2 cellular contexts compared by ENCODE assay signal in the genomic region with DNA sequence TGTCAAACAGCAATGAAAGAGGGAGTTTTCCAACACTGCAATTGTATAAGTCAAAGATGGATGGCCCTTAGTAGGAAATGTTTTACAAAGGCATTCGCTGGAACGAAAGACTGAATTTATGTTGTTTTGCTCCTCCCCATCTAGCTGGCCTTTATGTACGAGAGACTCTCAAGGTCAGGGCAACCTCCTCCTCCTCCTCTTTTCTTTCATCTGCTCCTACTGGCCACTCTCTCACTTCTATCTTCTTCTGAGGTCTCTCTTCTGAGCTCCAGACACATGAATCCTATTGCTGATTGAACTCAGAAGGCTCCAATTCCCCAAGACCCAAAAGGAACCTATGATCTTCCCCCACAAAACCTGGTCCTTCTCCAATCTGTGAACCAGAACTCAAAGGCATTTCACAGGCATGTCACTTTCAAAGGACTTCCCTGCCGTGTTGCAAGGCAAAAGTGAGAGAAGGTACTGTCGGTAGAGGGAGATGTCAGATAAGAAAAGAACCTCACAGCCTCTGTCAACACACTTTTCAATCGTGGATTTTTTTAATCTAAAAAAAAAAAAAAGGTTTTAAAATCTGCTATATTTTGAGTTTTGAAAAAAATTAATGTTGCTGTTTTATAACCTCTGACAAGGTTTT.
TF ChIP-seq lines count a peak whose summit lies in the region.

No MANE protein-coding gene starts in this region.

TF ChIP-seq in HEK293, 187 proteins besides CTCF, POLR2A, EP300 and RAD21:
- TF ChIP-seq, protein P1, sequence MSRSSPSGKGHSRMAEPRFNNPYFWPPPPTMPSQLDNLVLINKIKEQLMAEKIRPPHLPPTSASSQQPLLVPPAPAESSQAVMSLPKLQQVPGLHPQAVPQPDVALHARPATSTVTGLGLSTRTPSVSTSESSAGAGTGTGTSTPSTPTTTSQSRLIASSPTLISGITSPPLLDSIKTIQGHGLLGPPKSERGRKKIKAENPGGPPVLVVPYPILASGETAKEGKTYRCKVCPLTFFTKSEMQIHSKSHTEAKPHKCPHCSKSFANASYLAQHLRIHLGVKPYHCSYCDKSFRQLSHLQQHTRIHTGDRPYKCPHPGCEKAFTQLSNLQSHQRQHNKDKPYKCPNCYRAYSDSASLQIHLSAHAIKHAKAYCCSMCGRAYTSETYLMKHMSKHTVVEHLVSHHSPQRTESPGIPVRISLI (tag by site-specific recombination; IDR thresholded peaks at IDR 0.05) = 0 out of 2 replicates have a peak, but pooled peaks have one; percentile 13
- TF ChIP-seq ZNF623 (tag by site-specific recombination; IDR thresholded peaks at IDR 0.05) = no peak
- no peak for TF ChIP-seq ZNF624 (tag by site-specific recombination; IDR thresholded peaks at IDR 0.05)
- peak; percentile 57 for TF ChIP-seq ZNF654 (tag by site-specific recombination; IDR thresholded peaks at IDR 0.05; ENCODE audit: low read depth)
- TF ChIP-seq ZNF560 (tag by site-specific recombination; IDR thresholded peaks at IDR 0.05; ENCODE audit: borderline replicate concordance) = no peak

TF ChIP-seq in SK-N-SH, 30 proteins besides CTCF, POLR2A, EP300 and RAD21 (continued from another document):
- TF ChIP-seq, protein P2, sequence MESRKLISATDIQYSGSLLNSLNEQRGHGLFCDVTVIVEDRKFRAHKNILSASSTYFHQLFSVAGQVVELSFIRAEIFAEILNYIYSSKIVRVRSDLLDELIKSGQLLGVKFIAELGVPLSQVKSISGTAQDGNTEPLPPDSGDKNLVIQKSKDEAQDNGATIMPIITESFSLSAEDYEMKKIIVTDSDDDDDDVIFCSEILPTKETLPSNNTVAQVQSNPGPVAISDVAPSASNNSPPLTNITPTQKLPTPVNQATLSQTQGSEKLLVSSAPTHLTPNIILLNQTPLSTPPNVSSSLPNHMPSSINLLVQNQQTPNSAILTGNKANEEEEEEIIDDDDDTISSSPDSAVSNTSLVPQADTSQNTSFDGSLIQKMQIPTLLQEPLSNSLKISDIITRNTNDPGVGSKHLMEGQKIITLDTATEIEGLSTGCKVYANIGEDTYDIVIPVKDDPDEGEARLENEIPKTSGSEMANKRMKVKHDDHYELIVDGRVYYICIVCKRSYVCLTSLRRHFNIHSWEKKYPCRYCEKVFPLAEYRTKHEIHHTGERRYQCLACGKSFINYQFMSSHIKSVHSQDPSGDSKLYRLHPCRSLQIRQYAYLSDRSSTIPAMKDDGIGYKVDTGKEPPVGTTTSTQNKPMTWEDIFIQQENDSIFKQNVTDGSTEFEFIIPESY (IDR thresholded peaks at IDR 0.05; ENCODE audit: borderline replicate concordance, low read depth) = no peak
TF ChIP-seq in SK-N-SH: peak in this region for 1.
